8 cellular contexts compared by ENCODE assay signal in the genomic region with DNA sequence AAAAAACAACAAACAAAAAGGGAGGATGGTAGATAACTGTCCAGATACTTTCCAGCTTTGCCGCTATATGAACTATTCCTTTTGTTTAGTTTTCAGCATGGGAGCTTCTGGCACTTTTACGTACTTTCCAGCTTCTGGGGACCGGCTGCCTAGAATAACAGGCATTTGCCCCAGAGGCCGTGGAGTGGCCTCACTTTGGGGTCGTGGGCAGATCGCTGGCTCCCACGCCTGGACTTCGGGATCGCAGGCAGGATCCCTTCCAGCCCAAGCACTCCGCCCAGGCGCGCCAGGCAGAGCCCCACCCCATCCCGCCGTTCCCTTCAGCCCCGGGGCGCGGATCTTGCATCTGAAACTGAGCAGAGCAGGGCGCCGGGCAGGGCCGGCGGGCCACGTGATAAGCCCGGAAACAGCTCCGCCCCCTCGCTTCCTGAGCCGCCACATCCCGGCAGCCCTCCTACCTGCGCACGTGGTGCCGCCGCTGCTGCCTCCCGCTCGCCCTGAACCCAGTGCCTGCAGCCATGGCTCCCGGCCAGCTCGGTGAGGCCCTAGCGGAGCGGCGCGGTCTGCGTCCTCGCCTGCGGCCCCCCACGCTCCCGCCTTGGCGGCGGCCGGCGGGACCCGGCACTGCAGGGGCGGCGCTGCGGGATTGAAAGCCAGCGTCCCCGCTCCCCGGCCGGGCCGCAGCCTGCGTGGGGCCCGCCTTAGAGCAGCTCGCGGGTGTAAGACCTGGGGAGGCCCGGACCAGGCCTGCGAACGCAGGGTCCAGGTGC. TPM values are rescaled to one million over a fixed set of nuclear protein-coding genes. Genes with fewer than 3 reads are reported as not detected.
DNase-seq lines count a peak whose midpoint lies in the region; ATAC-seq and TF ChIP-seq lines count a peak whose summit lies in the region.

A gene (plus strand): TSS at position 435 of the 770 bp plus-strand sequence. CDS start 84 bp downstream, at position 519.

- POLR2A ChIA-PET in BJ (lab: Charles Lee) = interaction anchor here (0.5 kb wide), 2 partner anchors 607 to 769 kb away, joined by 3 to 7 read pairs; no protein-coding TSS in a partner anchor
- POLR2A ChIA-PET in activated CD4-positive, alpha-beta T cell treated with anti-CD3 and anti-CD28 coated beads, Interleukin-2, amount 10 ng/mL, durations not matched to agents 7 days and 5 days (lab: Charles Lee) = interaction anchor here (0.6 kb wide), 1 partner anchor 767 kb away, joined by 6 read pairs; no protein-coding TSS in a partner anchor

- no peaks in the 10 kb centered on the region for H3K27me3 Mint-ChIP-seq in activated CD4-positive, alpha-beta T cell treated with anti-CD3 and anti-CD28 coated beads, Interleukin-2, amount 10 ng/mL, durations not matched to agents 7 days and 5 days

- peaks cover 32% of the 10 kb centered on the region for H3K36me3 Mint-ChIP-seq in activated CD4-positive, alpha-beta T cell treated with anti-CD3 and anti-CD28 coated beads, Interleukin-2, amount 10 ng/mL, durations not matched to agents 7 days and 5 days (ENCODE audit: low read depth)

- H3K9me3 Mint-ChIP-seq in activated CD4-positive, alpha-beta T cell treated with anti-CD3 and anti-CD28 coated beads, Interleukin-2, amount 10 ng/mL, durations not matched to agents 7 days and 5 days = no peaks in the 10 kb centered on the region

- peak within 1 kb of the TSS; percentile 93 for H3K4me3 Mint-ChIP-seq in activated CD4-positive, alpha-beta T cell treated with anti-CD3 and anti-CD28 coated beads, Interleukin-2, amount 10 ng/mL, durations not matched to agents 7 days and 5 days

- H3K27me3 ChIP-seq in BJ (ENCODE audit: control insufficient read depth, insufficient read depth, low read length) = no peaks in the 10 kb centered on the region

- peak within 1 kb of the TSS; percentile 63 for H3K4me3 ChIP-seq in BJ (ENCODE audit: low read depth, low read length)

- DNase-seq in BJ (ENCODE audit: low read depth) = peak; percentile 66
- peak; percentile 92 for DNase-seq in NCI-H526 treated with DMSO at 0.1 percent for 48 hours (lab: John Stamatoyannopoulos, UW)
- peak; percentile 94 for DNase-seq in activated CD4-positive, alpha-beta T cell treated with anti-CD3 and anti-CD28 coated beads, Interleukin-2, amount 10 ng/mL, durations not matched to agents 7 days and 5 days
- peak; percentile 26 for DNase-seq in cortex of kidney (lab: John Stamatoyannopoulos, UW)
- DNase-seq in left kidney (ENCODE audit: low read depth, low spot score) = peak; percentile 97
- peak; percentile 92 to 94 for DNase-seq in stimulated activated CD4-positive, alpha-beta T cell treated with anti-CD3 and anti-CD28 coated beads, Interleukin-2, amount 100 ng/mL, for 24 hours

- H3K27ac Mint-ChIP-seq in activated CD4-positive, alpha-beta T cell treated with anti-CD3 and anti-CD28 coated beads, Interleukin-2, amount 10 ng/mL, durations not matched to agents 7 days and 5 days = peak within 1 kb of the TSS; percentile 96

- CTCF ChIA-PET in BJ (lab: Yijun Ruan, JAX) = interaction anchor here (1.2 to 1.6 kb wide), 3 partner anchors 10 to 351 kb away, joined by 3 to 6 read pairs (median 6); no protein-coding TSS in a partner anchor
- CTCF ChIA-PET in activated CD4-positive, alpha-beta T cell treated with anti-CD3 and anti-CD28 coated beads, Interleukin-2, amount 10 ng/mL, durations not matched to agents 7 days and 5 days (lab: Charles Lee) = interaction anchor here (0.9 to 1.2 kb wide), 4 partner anchors 15 to 619 kb away, joined by 3 to 4 read pairs (median 3); no protein-coding TSS in a partner anchor

- H3K36me3 ChIP-seq in BJ (ENCODE audit: control insufficient read depth, insufficient read depth, low read length) = no peaks in the 10 kb centered on the region

- peaks cover 41% of the 10 kb centered on the region for H3K4me1 Mint-ChIP-seq in activated CD4-positive, alpha-beta T cell treated with anti-CD3 and anti-CD28 coated beads, Interleukin-2, amount 10 ng/mL, durations not matched to agents 7 days and 5 days

- ATAC-seq in GM19324 (IDR thresholded peaks at IDR 0.05; ENCODE audit: low FRiP score, unreplicated experiment) (peak; percentile 100), HG03469 (IDR thresholded peaks at IDR 0.05; ENCODE audit: unreplicated experiment) (peak; percentile 98)

- no peak for TF ChIP-seq CTCF in BJ (IDR thresholded peaks at IDR 0.05; ENCODE audit: insufficient read depth, low read depth, low read length)

RNA-seq across cellular contexts. Expression of the gene that starts here (rescaled TPM):
- 83.0 and 92.0 TPM in 2 replicates for polyA plus RNA-seq in BJ (2011; rRNA removed)
- 62.3 and 79.4 TPM in 2 replicates for polyA minus RNA-seq in BJ (2011; rRNA and poly(A)+ RNA removed)
- 100 to 1,000 TPM; 143 to 179 TPM for total RNA-seq in activated CD4-positive, alpha-beta T cell treated with anti-CD3 and anti-CD28 coated beads, Interleukin-2, amount 10 ng/mL, durations not matched to agents 7 days and 5 days

Comparison
In these comparisons a context has a peak if more than half of its experiments do, and no peak if none do; other contexts are left out.
1. Peak in every context shown above with its lines: DNase-seq, ATAC-seq and H3K4me3 ChIP-seq.
2. DNase-seq: peak in every context shown above with its lines; median percentile 97 in left kidney; 94 in activated CD4-positive, alpha-beta T cell treated with anti-CD3 and anti-CD28 coated beads, Interleukin-2, amount 10 ng/mL, durations not matched to agents 7 days and 5 days; 93 in stimulated activated CD4-positive, alpha-beta T cell treated with anti-CD3 and anti-CD28 coated beads, Interleukin-2, amount 100 ng/mL, for 24 hours; 92 in NCI-H526 treated with DMSO at 0.1 percent for 48 hours; 66 in BJ; 26 in cortex of kidney.